Comparison of ENCODE assay signal across 18 cellular contexts in the genomic region with DNA sequence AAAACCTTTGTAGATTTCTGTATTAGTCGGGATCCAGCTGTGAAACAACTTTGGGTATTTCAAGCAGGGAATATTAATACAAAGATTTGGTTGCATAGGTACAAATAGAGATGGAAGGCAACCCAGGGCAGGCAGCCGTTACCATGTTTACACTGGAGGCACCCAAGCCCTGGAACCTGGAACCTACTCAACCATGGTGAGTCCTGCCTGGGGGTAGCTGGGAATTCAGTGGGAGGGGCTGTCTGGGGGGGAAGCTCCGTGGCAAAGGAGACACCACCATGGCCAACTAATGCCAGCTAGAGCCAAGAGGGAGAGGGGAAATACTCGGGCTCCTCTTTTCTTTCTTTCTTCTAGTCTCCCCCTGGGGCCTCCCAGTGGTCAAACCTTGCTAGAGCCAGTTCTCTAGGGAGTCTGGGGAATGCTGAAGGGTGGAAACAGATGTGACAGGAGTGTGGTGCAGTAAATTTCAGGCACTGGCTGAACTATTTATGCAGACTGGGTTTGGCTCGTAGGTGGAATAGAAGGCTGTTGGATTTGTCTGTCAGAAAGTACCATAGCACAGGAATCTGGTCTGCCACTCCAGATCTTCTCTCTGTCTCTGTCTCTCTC.
DNase-seq lines count a peak whose midpoint lies in the region; FAIRE-seq and TF ChIP-seq lines count a peak whose summit lies in the region.
"Had no signal": no experiment of that assay in that cellular context is flagged by ENCODE, and none has a peak within 500 bp of the region (broad histone marks: within the 10 kb centered on the region; RNA-seq: fewer than 3 reads in every experiment).

No MANE protein-coding gene starts in this region.

- no peak overlapping the region for H2BK12ac ChIP-seq in H1 (ENCODE audit: low read depth, low read length)

- H4K20me1 ChIP-seq in Loucy (ENCODE audit: insufficient read depth, low read length, poor library complexity, severe bottlenecking) = no peaks in the 10 kb centered on the region
- no peaks in the 10 kb centered on the region for H4K20me1 ChIP-seq in H1 (replicated peaks in 1 of 2; ENCODE audit: control insufficient read depth in 1 of 2, insufficient read depth in 2 of 2, low read length in 2 of 2)
- H4K20me1 ChIP-seq in PC-9 (ENCODE audit: insufficient read depth) = no peaks in the 10 kb centered on the region

- H3K27ac ChIP-seq in H1 (ENCODE audit: low read depth, low read length) = no peak overlapping the region
- H3K27ac ChIP-seq in PC-9 = no peak overlapping the region
- H3K27ac ChIP-seq: prostate gland, upper lobe of left lung had no signal

- peak; percentile 58 for FAIRE-seq in H1 (lab: Jason Lieb, UNC)
- FAIRE-seq: G401.6, H54 had no signal

- 70% methylated on average over 4 of the region's 5 CpGs; no CpG with 5 or more reads in 1 of the 2 experiments for WGBS in H1 (ENCODE audit: extremely low coverage in 1 of 2, insufficient coverage in 1 of 2, insufficient read length in 1 of 2, insufficient replicate concordance in 2 of 2, low coverage in 1 of 2, low lambda C conversion rate in 2 of 2, missing lambda C conversion rate in 1 of 2), 2 experiments

- no peak overlapping the region for H2BK20ac ChIP-seq in H1 (ENCODE audit: low read length)

- no peak for DNase-seq in activated CD4-positive, alpha-beta T cell treated with anti-CD3 and anti-CD28 coated beads, Interleukin-2, amount 10 ng/mL, durations not matched to agents 7 days and 5 days
- DNase-seq in activated CD4-positive, alpha-beta T cell treated with anti-CD3 and anti-CD28 coated beads, Interleukin-2, amount 50 U/mL, for 4 hours = no peak
- DNase-seq in H1 (ENCODE audit: low read depth in 1 of 2, low spot score in 2 of 2) (no peak), type B pancreatic cell (ENCODE audit: extremely low spot score, unreplicated experiment) (no peak), LoVo (ENCODE audit: low spot score) (no peak), PC-9 (no peak), NK-92 (lab: John Stamatoyannopoulos, UW; ENCODE audit: unreplicated experiment) (no peak)
- DNase-seq: activated CD8-positive, alpha-beta memory T cell treated with anti-CD3 and anti-CD28 coated beads for 24 hours; activated naive CD4-positive, alpha-beta T cell; effector memory CD4-positive, alpha-beta T cell; foreskin melanocyte; Karpas-422; T-helper 9 cell; upper lobe of left lung had no signal

- POLR2A ChIA-PET in activated CD4-positive, alpha-beta T cell treated with anti-CD3 and anti-CD28 coated beads, Interleukin-2, amount 10 ng/mL, durations not matched to agents 7 days and 5 days (lab: Charles Lee) = no interaction called here
- POLR2A ChIA-PET in H1 (lab: Charles Lee; ENCODE audit: partially characterized antibody) = no interaction called here
- POLR2A ChIA-PET in PC-9 (lab: Charles Lee; ENCODE audit: unreplicated experiment) = no interaction called here

- no peak overlapping the region for H2BK120ac ChIP-seq in H1 (replicated peaks; ENCODE audit: low read depth, low read length)

- no peaks in the 10 kb centered on the region for H3K79me2 ChIP-seq in Loucy (ENCODE audit: insufficient read depth, low read length)
- H3K79me2 ChIP-seq in H1 (ENCODE audit: control insufficient read depth in 1 of 2, insufficient read depth in 2 of 2, low read length in 2 of 2) = no peaks in the 10 kb centered on the region
- H3K79me2 ChIP-seq in PC-9 (ENCODE audit: low read depth) = no peaks in the 10 kb centered on the region

- no peak overlapping the region for H3K18ac ChIP-seq in H1 (ENCODE audit: extremely low read depth, low read length)

- no peaks in the 10 kb centered on the region for H3K36me3 Mint-ChIP-seq in activated CD4-positive, alpha-beta T cell treated with anti-CD3 and anti-CD28 coated beads, Interleukin-2, amount 10 ng/mL, durations not matched to agents 7 days and 5 days (ENCODE audit: low read depth)
- no peaks in the 10 kb centered on the region for H3K36me3 Mint-ChIP-seq in type B pancreatic cell

- H4K8ac ChIP-seq in H1 (ENCODE audit: extremely low read depth, insufficient read depth, low read length) = no peak overlapping the region

- no peak overlapping the region for H2AK5ac ChIP-seq in H1 (ENCODE audit: low read depth, low read length)

- H3K27me3 ChIP-seq in Loucy (ENCODE audit: insufficient read depth, low read length, poor library complexity, severe bottlenecking) (no peaks in the 10 kb centered on the region), H1 (replicated peaks in 1 of 4; ENCODE audit: control insufficient read depth in 3 of 4, extremely low read depth in 1 of 4, insufficient read depth in 3 of 4, low read length in 3 of 4) (no peaks in the 10 kb centered on the region), PC-9 (ENCODE audit: insufficient read depth, low read depth) (peaks cover 64% of the 10 kb centered on the region)
- H3K27me3 ChIP-seq: upper lobe of left lung had no signal

- no peak overlapping the region for H2BK5ac ChIP-seq in H1 (ENCODE audit: low read depth, low read length)

- no peak for TF ChIP-seq POLR2A in H1 (IDR thresholded peaks at IDR 0.05; ENCODE audit: control extremely low read depth in 1 of 2, low read depth in 2 of 2, low read length in 2 of 2)

- no peak overlapping the region for H4K91ac ChIP-seq in H1 (replicated peaks; ENCODE audit: insufficient read length, low read length)

- H3K4ac ChIP-seq in H1 (replicated peaks; ENCODE audit: insufficient read length, low read depth, low read length) = no peak overlapping the region

- H2AFZ ChIP-seq in Loucy (ENCODE audit: low read length) = no peak overlapping the region
- peak overlapping the region; percentile 64; the same call in 1 of the 2 replicates for H2AFZ ChIP-seq in H1 (ENCODE audit: low read length)
- no peak overlapping the region for H2AFZ ChIP-seq in PC-9

- H3K4me3 ChIP-seq in Loucy (ENCODE audit: low read length, poor library complexity, severe bottlenecking) = no peak overlapping the region
- H3K4me3 ChIP-seq in H1 (ENCODE audit: extremely low read depth in 1 of 4, insufficient read depth in 2 of 4, low read depth in 3 of 4, low read length in 4 of 4) = no peak overlapping the region
- no peak overlapping the region for H3K4me3 ChIP-seq in PC-9
- H3K4me3 ChIP-seq: prostate gland, upper lobe of left lung had no signal

- intact Hi-C loops in PC-9 (cut with micrococcal nuclease; ENCODE audit: unreplicated experiment) = no loop called here

- H3K56ac ChIP-seq in H1 (replicated peaks; ENCODE audit: insufficient read length, low read depth, low read length) = no peak overlapping the region

- no peak overlapping the region for H3K14ac ChIP-seq in H1 (ENCODE audit: insufficient read length)

- TF ChIP-seq RAD21 in H1 (IDR thresholded peaks at IDR 0.05 in 1 of 2, conservative IDR thresholded peaks at IDR 0.05 in 1 of 2; ENCODE audit: low read depth in 2 of 2, low read length in 2 of 2) = peak; percentile 39 to 58

- H3K9me3 ChIP-seq in Loucy (ENCODE audit: insufficient read depth, low read depth, low read length) (no peaks in the 10 kb centered on the region), H1 (ENCODE audit: insufficient read depth in 2 of 2, low read depth in 1 of 2, low read length in 1 of 2) (no peaks in the 10 kb centered on the region), PC-9 (ENCODE audit: insufficient read depth, low read depth) (no peaks in the 10 kb centered on the region)
- H3K9me3 ChIP-seq: prostate gland, upper lobe of left lung had no signal

- H3K9ac ChIP-seq in Loucy (ENCODE audit: low read depth, low read length, poor library complexity, severe bottlenecking) = no peak overlapping the region
- no peak overlapping the region for H3K9ac ChIP-seq in H1 (replicated peaks in 1 of 4; ENCODE audit: extremely low read depth in 1 of 4, low read depth in 3 of 4, low read length in 3 of 4)

- TF ChIP-seq CTCF in Loucy (conservative IDR thresholded peaks at IDR 0.05; ENCODE audit: low read length) (peak; percentile 29; the same call in 1 of the 2 replicates), H1 (IDR thresholded peaks at IDR 0.05; ENCODE audit: control extremely low read depth in 1 of 3, insufficient read depth in 1 of 3, low read depth in 1 of 3, low read length in 3 of 3) (peak; percentile 19 to 51 (median 44)), type B pancreatic cell (conservative IDR thresholded peaks at IDR 0.05) (peak; percentile 37), PC-9 (conservative IDR thresholded peaks at IDR 0.05) (no peak)

- CTCF ChIA-PET in activated CD4-positive, alpha-beta T cell treated with anti-CD3 and anti-CD28 coated beads, Interleukin-2, amount 10 ng/mL, durations not matched to agents 7 days and 5 days (lab: Charles Lee) = no interaction called here
- CTCF ChIA-PET in H1 (lab: Charles Lee; ENCODE audit: partially characterized antibody) = interaction anchor here (0.5 to 9.3 kb wide), 12 partner anchors 9 to 1141 kb away, joined by 3 to 69 read pairs (median 4); no protein-coding TSS in a partner anchor
- CTCF ChIA-PET in PC-9 (lab: Charles Lee) = no interaction called here

- no peak overlapping the region for H3K4me2 ChIP-seq in Loucy (ENCODE audit: low read depth, low read length, poor library complexity, severe bottlenecking)
- H3K4me2 ChIP-seq in H1 (ENCODE audit: insufficient read depth in 1 of 2, low read depth in 2 of 2, low read length in 2 of 2) = no peak overlapping the region
- H3K4me2 ChIP-seq in PC-9 = no peak overlapping the region

- TF ChIP-seq EP300 in H1 (IDR thresholded peaks at IDR 0.05; ENCODE audit: borderline replicate concordance in 1 of 2, low read depth in 2 of 2, low read length in 2 of 2) = no peak

- H3K27ac Mint-ChIP-seq in activated CD4-positive, alpha-beta T cell treated with anti-CD3 and anti-CD28 coated beads, Interleukin-2, amount 10 ng/mL, durations not matched to agents 7 days and 5 days = peak overlapping the region; percentile 47
- peak overlapping the region; percentile 5 for H3K27ac Mint-ChIP-seq in type B pancreatic cell

- H3K4me3 Mint-ChIP-seq in activated CD4-positive, alpha-beta T cell treated with anti-CD3 and anti-CD28 coated beads, Interleukin-2, amount 10 ng/mL, durations not matched to agents 7 days and 5 days = no peak overlapping the region
- no peak overlapping the region for H3K4me3 Mint-ChIP-seq in type B pancreatic cell

- H3F3A ChIP-seq in Loucy (ENCODE audit: low read depth) (no peaks in the 10 kb centered on the region), PC-9 (ENCODE audit: insufficient read depth, low read depth) (no peaks in the 10 kb centered on the region)

- H3K4me1 ChIP-seq in Loucy (ENCODE audit: insufficient read depth, low read length, poor library complexity, severe bottlenecking) (peaks cover 20% of the 10 kb centered on the region), H1 (replicated peaks in 1 of 4; ENCODE audit: control insufficient read depth in 3 of 4, insufficient read depth in 4 of 4, low read length in 3 of 4) (no peaks in the 10 kb centered on the region), PC-9 (replicated peaks; ENCODE audit: insufficient read depth) (no peaks in the 10 kb centered on the region)
- H3K4me1 ChIP-seq: prostate gland, upper lobe of left lung had no signal

- peaks cover 3% of the 10 kb centered on the region for H3K4me1 Mint-ChIP-seq in activated CD4-positive, alpha-beta T cell treated with anti-CD3 and anti-CD28 coated beads, Interleukin-2, amount 10 ng/mL, durations not matched to agents 7 days and 5 days
- H3K4me1 Mint-ChIP-seq in type B pancreatic cell (ENCODE audit: unreplicated experiment) = peaks cover 30% of the 10 kb centered on the region

- peaks cover 2% of the 10 kb centered on the region; the same call in 1 of the 2 replicates for H3K23me2 ChIP-seq in H1 (ENCODE audit: low read depth, low read length)

- no peaks in the 10 kb centered on the region for H3K36me3 ChIP-seq in Loucy (ENCODE audit: insufficient read depth, low read length)
- no peaks in the 10 kb centered on the region for H3K36me3 ChIP-seq in H1 (ENCODE audit: control insufficient read depth in 2 of 4, insufficient read depth in 4 of 4, low read length in 3 of 4)
- H3K36me3 ChIP-seq in PC-9 (ENCODE audit: low read depth) = no peaks in the 10 kb centered on the region
- H3K36me3 ChIP-seq: prostate gland, upper lobe of left lung had no signal

- no peak overlapping the region for H4K5ac ChIP-seq in H1 (ENCODE audit: insufficient read length, low read depth, low read length)

- H3K79me1 ChIP-seq in H1 (ENCODE audit: low read depth, low read length) = no peaks in the 10 kb centered on the region

- no peaks in the 10 kb centered on the region for H3K9me3 Mint-ChIP-seq in activated CD4-positive, alpha-beta T cell treated with anti-CD3 and anti-CD28 coated beads, Interleukin-2, amount 10 ng/mL, durations not matched to agents 7 days and 5 days
- no peaks in the 10 kb centered on the region for H3K9me3 Mint-ChIP-seq in type B pancreatic cell

- no peak overlapping the region for H2BK15ac ChIP-seq in H1 (ENCODE audit: low read length)

- H3K27me3 Mint-ChIP-seq in activated CD4-positive, alpha-beta T cell treated with anti-CD3 and anti-CD28 coated beads, Interleukin-2, amount 10 ng/mL, durations not matched to agents 7 days and 5 days = no peaks in the 10 kb centered on the region
- H3K27me3 Mint-ChIP-seq in type B pancreatic cell = peaks cover 32% of the 10 kb centered on the region

- no peak overlapping the region for H3K23ac ChIP-seq in H1 (ENCODE audit: insufficient read length)

- H3K9me2 ChIP-seq in Loucy (replicated peaks; ENCODE audit: low read depth, low read length) (no peaks in the 10 kb centered on the region), PC-9 (ENCODE audit: insufficient read depth) (no peaks in the 10 kb centered on the region)

- no TSS peak for BruUV-seq in PC-9 (replicated peaks; lab: Mats Ljungman, UMichigan)
